22 cellular contexts compared by ENCODE assay signal in genomic region chr22:43476751-43477150, GRCh38.
DNase-seq lines count a peak whose midpoint lies in the region; FAIRE-seq and TF ChIP-seq lines count a peak whose summit lies in the region.
"Had no signal": no experiment of that assay in that cellular context is flagged by ENCODE, and none has a peak within 500 bp of the region (broad histone marks: within the 10 kb centered on the region; RNA-seq: fewer than 3 reads in every experiment).

No MANE protein-coding gene starts in this region.

- H3K4me3 ChIP-seq in H7 (ENCODE audit: insufficient read depth, low read depth, low read length) (no peak overlapping the region), HEK293 (ENCODE audit: low read depth, low read length) (no peak overlapping the region), kidney (ENCODE audit: low read length in 2 of 2) (no peak overlapping the region)
- H3K4me3 ChIP-seq: A549, BLaER1, GM12878, GM23248 had no signal

- H3K9ac ChIP-seq in kidney (ENCODE audit: low read length in 2 of 2), result no peak overlapping the region
- H3K9ac ChIP-seq: BLaER1, GM23248 had no signal

- no peaks in the 10 kb centered on the region for H3K27me3 ChIP-seq in H7 (ENCODE audit: control insufficient read depth, insufficient read depth, low read length)
- H3K27me3 ChIP-seq: BLaER1 had no signal

- POLR2A ChIA-PET in HEK293 (lab: Yijun Ruan, JAX), result no interaction called here

- H3K4me1 ChIP-seq in HEK293 (ENCODE audit: control insufficient read depth, insufficient read depth, low read length) (no peaks in the 10 kb centered on the region), kidney (ENCODE audit: control insufficient read depth in 1 of 2, insufficient read depth in 1 of 2, low read depth in 1 of 2, low read length in 2 of 2) (no peaks in the 10 kb centered on the region)
- H3K4me1 ChIP-seq: A549 had no signal

- CTCF ChIA-PET in HEK293 (lab: Yijun Ruan, JAX), result no interaction called here

- H3K9me3 ChIP-seq in HEK293 (ENCODE audit: control insufficient read depth, insufficient read depth, low read depth, low read length), result no peaks in the 10 kb centered on the region
- no peaks in the 10 kb centered on the region for H3K9me3 ChIP-seq in kidney (ENCODE audit: control insufficient read depth in 1 of 2, low read length in 2 of 2)
- H3K9me3 ChIP-seq: A549, BLaER1 had no signal

- no peak for FAIRE-seq in kidney (lab: Jason Lieb, UNC)
- FAIRE-seq: A549, D721Med, GM12878, GM19239, H1 had no signal

- intact Hi-C loops in kidney (cut with DNase I), result no loop called here
- intact Hi-C loops in posterior vena cava (cut with DNase I), result no loop called here

- no peak for TF ChIP-seq CTCF in HEK293 (tag by site-specific recombination; IDR thresholded peaks at IDR 0.05)
- no peak for TF ChIP-seq CTCF in kidney (IDR thresholded peaks at IDR 0.05; ENCODE audit: borderline replicate concordance, extremely low read depth, insufficient read depth)

- H3K27ac ChIP-seq in HEK293 (ENCODE audit: extremely low read depth, low read depth, low read length) (no peak overlapping the region), kidney (ENCODE audit: low read depth in 2 of 2, low read length in 2 of 2) (no peak overlapping the region)
- H3K27ac ChIP-seq: A549, BLaER1, GM23248 had no signal

- no peaks in the 10 kb centered on the region for H3K36me3 ChIP-seq in H7 (replicated peaks; ENCODE audit: control insufficient read depth, insufficient read depth, low read length)
- no peaks in the 10 kb centered on the region for H3K36me3 ChIP-seq in HEK293 (ENCODE audit: control insufficient read depth in 2 of 2, insufficient read depth in 1 of 2, low read length in 2 of 2)
- H3K36me3 ChIP-seq in kidney (ENCODE audit: control insufficient read depth in 1 of 2, insufficient read depth in 2 of 2, low read length in 2 of 2), result no peaks in the 10 kb centered on the region
- H3K36me3 ChIP-seq: BLaER1 had no signal

- DNase-seq in H7 (peak; percentile 30), kidney (peak; percentile 39), posterior vena cava (ENCODE audit: low spot score) (peak; percentile 51), dermis blood vessel endothelial cell (no peak), C1 segment of cervical spinal cord (lab: John Stamatoyannopoulos, UW) (no peak), AG20443 (ENCODE audit: low spot score) (no peak)
- DNase-seq: 8988T; ACHN; CD4-positive, alpha-beta T cell; CD8-positive, alpha-beta memory T cell; DMS 273 treated with DMSO at 0.1 percent for 48 hours; DMS79; EL; GDM1; GM23248 had no signal

TF ChIP-seq in HEK293, 187 proteins besides CTCF, POLR2A, EP300 and RAD21:
- no peak for TF ChIP-seq ZNF549 (tag by site-specific recombination; IDR thresholded peaks at IDR 0.05)
- TF ChIP-seq ZNF341 (tag by site-specific recombination; IDR thresholded peaks at IDR 0.05; ENCODE audit: low read depth), result peak; percentile 30; the same call in 1 of the 2 replicates
- TF ChIP-seq ZBTB6 (tag by site-specific recombination; IDR thresholded peaks at IDR 0.05), result no peak
- TF ChIP-seq ZNF302 (tag by site-specific recombination; IDR thresholded peaks at IDR 0.05; ENCODE audit: low read depth), result no peak

Comparison
In these comparisons a context has a peak if more than half of its experiments do, and no peak if none do; other contexts are left out.
1. DNase-seq: peak in H7 (single experiment), kidney (single experiment) and posterior vena cava (single experiment); none in dermis blood vessel endothelial cell (single experiment), C1 segment of cervical spinal cord (0 of 14) and AG20443 (single experiment).